ENCODE assay signal across 8 cellular contexts in the genomic region with DNA sequence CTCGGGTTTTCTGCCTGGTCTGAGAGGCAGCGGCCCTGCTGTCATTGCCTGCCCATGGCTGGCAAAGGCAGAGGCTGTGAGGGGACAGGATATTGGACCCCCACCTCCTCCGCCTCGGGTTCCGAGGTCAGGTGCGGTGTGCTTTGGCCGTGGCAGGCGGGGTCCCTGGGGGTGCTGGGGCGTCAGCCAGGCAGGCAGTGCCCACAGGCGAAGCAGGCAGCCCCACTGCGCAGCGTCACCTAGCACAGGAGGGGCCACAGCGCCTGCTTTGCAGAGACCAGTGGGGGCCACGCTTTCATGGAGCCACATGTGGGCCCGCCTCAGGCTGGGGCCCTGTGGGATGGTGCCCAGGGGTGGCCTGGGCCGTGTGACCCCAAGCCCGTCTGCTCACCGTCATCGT.
"Had no signal": no experiment of that assay in that cellular context is flagged by ENCODE, and none has a peak within 500 bp of the region (broad histone marks: within the 10 kb centered on the region; RNA-seq: fewer than 3 reads in every experiment).

No MANE protein-coding gene starts in this region.

- FAIRE-seq: HTR-8/SVneo, K562 had no signal

- DNase-seq: H7, HFFc6, IMR-90 had no signal

- ATAC-seq: GM23338, HCT116, K562 had no signal

- H3K36me3 ChIP-seq: HAP-1 had no signal

- H3K9me3 ChIP-seq: HAP-1 had no signal

- H3K4me3 ChIP-seq: GM23338, HAP-1, K562 had no signal

- H2AFZ ChIP-seq: GM23338 had no signal

- H3K4me3 Mint-ChIP-seq: GM23338, HFFc6 had no signal

- H3K4me2 ChIP-seq: GM23338 had no signal

- H3K27ac Mint-ChIP-seq: GM23338, HFFc6 had no signal
